Comparison of ENCODE assay signal across 2 cellular contexts in genomic region chr7:106326594-106327537, GRCh38.
TF ChIP-seq lines count a peak whose summit lies in the region.

No MANE protein-coding gene starts in this region.

TF ChIP-seq in A549, 52 proteins besides CTCF, POLR2A, EP300 and RAD21:
- no peak for TF ChIP-seq GATA3 (IDR thresholded peaks at IDR 0.05; ENCODE audit: borderline replicate concordance)
- no peak for TF ChIP-seq RARB (CRISPR knock-in tag; IDR thresholded peaks at IDR 0.05)
- no peak for TF ChIP-seq HES2 (IDR thresholded peaks at IDR 0.05)
- TF ChIP-seq FOXS1 (CRISPR knock-in tag; IDR thresholded peaks at IDR 0.05), result no peak
- no peak for TF ChIP-seq E2F6 (IDR thresholded peaks at IDR 0.05; ENCODE audit: borderline replicate concordance, low read depth)
- no peak for TF ChIP-seq ZFP36 (IDR thresholded peaks at IDR 0.05; ENCODE audit: borderline replicate concordance, partially characterized antibody)
- TF ChIP-seq SMC3 (IDR thresholded peaks at IDR 0.05), result no peak
- no peak for TF ChIP-seq NFE2L2 (conservative IDR thresholded peaks at IDR 0.05; ENCODE audit: low read length)
- no peak for TF ChIP-seq SREBF2 (IDR thresholded peaks at IDR 0.05)
- no peak for TF ChIP-seq EHF (CRISPR knock-in tag; IDR thresholded peaks at IDR 0.05)
- no peak for TF ChIP-seq TP53 (CRISPR knock-in tag; IDR thresholded peaks at IDR 0.05)
- no peak for TF ChIP-seq HMGXB4 (CRISPR knock-in tag; IDR thresholded peaks at IDR 0.05; ENCODE audit: borderline replicate concordance)
- TF ChIP-seq CHD4 (IDR thresholded peaks at IDR 0.05; ENCODE audit: borderline replicate concordance), result no peak

TF ChIP-seq in H1, 55 proteins besides CTCF, POLR2A, EP300 and RAD21:
- TF ChIP-seq RNF2 (IDR thresholded peaks at IDR 0.05; ENCODE audit: borderline replicate concordance, low read depth, low read length, missing control alignments, poor library complexity, severe bottlenecking), result no peak
- TF ChIP-seq RFX5 (IDR thresholded peaks at IDR 0.05; ENCODE audit: borderline replicate concordance, low read depth, low read length), result no peak
- TF ChIP-seq HDAC6 (IDR thresholded peaks at IDR 0.05; ENCODE audit: low read depth, low read length), result no peak
- TF ChIP-seq NANOG (IDR thresholded peaks at IDR 0.05; ENCODE audit: insufficient read depth, low read depth, low read length, poor library complexity, severe bottlenecking), result no peak
- no peak for TF ChIP-seq JUN (IDR thresholded peaks at IDR 0.05; ENCODE audit: low read depth, low read length)
- no peak for TF ChIP-seq YY1 (IDR thresholded peaks at IDR 0.05; ENCODE audit: low read depth, low read length)
- no peak for TF ChIP-seq EGR1 (IDR thresholded peaks at IDR 0.05; ENCODE audit: borderline replicate concordance, low read depth, low read length)
- no peak for TF ChIP-seq PHF8 (conservative IDR thresholded peaks at IDR 0.05; ENCODE audit: low read depth, low read length)
- no peak for TF ChIP-seq KDM1A (IDR thresholded peaks at IDR 0.05; ENCODE audit: borderline replicate concordance, low read length)
- no peak for TF ChIP-seq USF2 (IDR thresholded peaks at IDR 0.05; ENCODE audit: low read length)
